In genomic region chr5:78519198-78519941, GRCh38 we compare ENCODE assay signal across 1 cellular context.
TF ChIP-seq lines count a peak whose summit lies in the region.

No MANE protein-coding gene starts in this region.

TF ChIP-seq in HCT116, 20 proteins besides CTCF, POLR2A, EP300 and RAD21 (continued from another document):
- TF ChIP-seq, protein P1, sequence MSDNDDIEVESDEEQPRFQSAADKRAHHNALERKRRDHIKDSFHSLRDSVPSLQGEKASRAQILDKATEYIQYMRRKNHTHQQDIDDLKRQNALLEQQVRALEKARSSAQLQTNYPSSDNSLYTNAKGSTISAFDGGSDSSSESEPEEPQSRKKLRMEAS (IDR thresholded peaks at IDR 0.05), result no peak
- TF ChIP-seq, protein P2, sequence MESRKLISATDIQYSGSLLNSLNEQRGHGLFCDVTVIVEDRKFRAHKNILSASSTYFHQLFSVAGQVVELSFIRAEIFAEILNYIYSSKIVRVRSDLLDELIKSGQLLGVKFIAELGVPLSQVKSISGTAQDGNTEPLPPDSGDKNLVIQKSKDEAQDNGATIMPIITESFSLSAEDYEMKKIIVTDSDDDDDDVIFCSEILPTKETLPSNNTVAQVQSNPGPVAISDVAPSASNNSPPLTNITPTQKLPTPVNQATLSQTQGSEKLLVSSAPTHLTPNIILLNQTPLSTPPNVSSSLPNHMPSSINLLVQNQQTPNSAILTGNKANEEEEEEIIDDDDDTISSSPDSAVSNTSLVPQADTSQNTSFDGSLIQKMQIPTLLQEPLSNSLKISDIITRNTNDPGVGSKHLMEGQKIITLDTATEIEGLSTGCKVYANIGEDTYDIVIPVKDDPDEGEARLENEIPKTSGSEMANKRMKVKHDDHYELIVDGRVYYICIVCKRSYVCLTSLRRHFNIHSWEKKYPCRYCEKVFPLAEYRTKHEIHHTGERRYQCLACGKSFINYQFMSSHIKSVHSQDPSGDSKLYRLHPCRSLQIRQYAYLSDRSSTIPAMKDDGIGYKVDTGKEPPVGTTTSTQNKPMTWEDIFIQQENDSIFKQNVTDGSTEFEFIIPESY (IDR thresholded peaks at IDR 0.05; ENCODE audit: extremely low read depth, insufficient replicate concordance, low read length), result no peak
- no peak for TF ChIP-seq SRF (IDR thresholded peaks at IDR 0.05; ENCODE audit: low read depth)
- TF ChIP-seq ZNF274 (IDR thresholded peaks at IDR 0.05; ENCODE audit: low read depth, low read length), result no peak
